ENCODE assay signal across 10 cellular contexts in the genomic region with DNA sequence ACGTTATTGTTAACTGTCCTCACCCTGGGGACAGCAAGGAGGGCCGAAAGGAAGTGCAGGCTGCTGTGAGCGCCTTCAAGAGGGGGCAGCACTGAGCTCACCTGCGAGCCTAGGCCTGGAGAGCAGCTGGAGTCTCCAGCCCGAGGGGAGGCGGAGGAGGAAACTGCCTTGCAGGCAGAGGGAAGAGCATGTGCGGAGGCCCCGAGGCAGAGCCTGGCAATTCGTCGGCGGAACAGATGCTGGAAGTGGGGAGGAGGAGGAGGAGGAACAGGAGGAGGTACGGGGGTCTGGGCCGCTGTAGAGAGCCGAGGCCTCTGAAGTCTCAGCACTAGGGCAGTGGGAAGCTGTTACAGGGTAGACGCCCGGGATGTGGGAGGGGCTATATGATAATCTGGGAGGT. TPM values are rescaled to one million over a fixed set of nuclear protein-coding genes. Genes with fewer than 3 reads are reported as not detected.
DNase-seq lines count a peak whose midpoint lies in the region; ATAC-seq, FAIRE-seq and TF ChIP-seq lines count a peak whose summit lies in the region.
"Had no signal": no experiment of that assay in that cellular context is flagged by ENCODE, and none has a peak within 500 bp of the region (broad histone marks: within the 10 kb centered on the region; RNA-seq: fewer than 3 reads in every experiment).

No MANE protein-coding gene starts in this region.

- H3K23ac ChIP-seq in H1 (ENCODE audit: insufficient read length) = no peak overlapping the region
- no peak overlapping the region for H3K23ac ChIP-seq in trophoblast cell (ENCODE audit: low read length)

- H4K8ac ChIP-seq in H1 (ENCODE audit: extremely low read depth, insufficient read depth, low read length) (0 out of 2 replicates have a peak overlapping the region, but pooled peaks have one; percentile 19), trophoblast cell (ENCODE audit: low read depth, low read length) (peak overlapping the region; percentile 24)

- peak overlapping the region; percentile 64 for H3K4me3 Mint-ChIP-seq in T-helper 2 cell treated with Interferon-gamma antibody and Interleukin-4, amounts not matched to agents 5 μg/mL and 100 μg/mL, for 36 hours

- H3K36me3 Mint-ChIP-seq in T-helper 2 cell treated with Interferon-gamma antibody and Interleukin-4, amounts not matched to agents 5 μg/mL and 100 μg/mL, for 36 hours (ENCODE audit: low read depth) = no peaks in the 10 kb centered on the region

- peak overlapping the region; percentile 43; the same call in 1 of the 2 replicates for H3K27ac ChIP-seq in H1 (ENCODE audit: low read depth, low read length)
- no peak overlapping the region for H3K27ac ChIP-seq in trophoblast cell (ENCODE audit: low read depth, low read length)

- POLR2A ChIA-PET in H1 (lab: Charles Lee; ENCODE audit: partially characterized antibody) = interaction anchor here (0.7 to 2.1 kb wide), 12 partner anchors 11 to 319 kb away, joined by 3 to 11 read pairs (median 4); a partner anchor contains a TSS

- H2BK120ac ChIP-seq in H1 (replicated peaks; ENCODE audit: low read depth, low read length) (peak overlapping the region; percentile 65), trophoblast cell (ENCODE audit: insufficient read depth, low read length, poor library complexity) (peak overlapping the region; percentile 16)

- H3K9ac ChIP-seq in H1 (replicated peaks in 1 of 4; ENCODE audit: extremely low read depth in 1 of 4, low read depth in 3 of 4, low read length in 3 of 4) (peak overlapping the region in 1 of 4 experiments; percentile 44; a peak in 2 of 7 replicates), trophoblast cell (ENCODE audit: low read length) (no peak overlapping the region)

- peak overlapping the region; percentile 35 for H3K27ac Mint-ChIP-seq in T-helper 2 cell treated with Interferon-gamma antibody and Interleukin-4, amounts not matched to agents 5 μg/mL and 100 μg/mL, for 36 hours

- H3K4me3 ChIP-seq in NB4 (ENCODE audit: low read depth, low read length) (no peak overlapping the region), H1 (ENCODE audit: extremely low read depth in 1 of 4, insufficient read depth in 2 of 4, low read depth in 3 of 4, low read length in 4 of 4) (peak overlapping the region in 2 of 4 experiments; percentile 19 to 41; a peak in 3 of 8 replicates), trophoblast cell (ENCODE audit: low read depth, low read length) (no peak overlapping the region)

- H3K4me1 ChIP-seq in H1 (replicated peaks in 1 of 4; ENCODE audit: control insufficient read depth in 3 of 4, insufficient read depth in 4 of 4, low read length in 3 of 4) (peaks cover 0 to 7% (median 4%) of the 10 kb centered on the region in 4 experiments; a peak in 5 of 7 replicates), trophoblast cell (ENCODE audit: control insufficient read depth in 1 of 2, insufficient read depth in 2 of 2, low read length in 2 of 2) (peaks cover 9 to 12% of the 10 kb centered on the region in 2 experiments)

- peaks cover 13% of the 10 kb centered on the region for H3K4me1 Mint-ChIP-seq in T-helper 2 cell treated with Interferon-gamma antibody and Interleukin-4, amounts not matched to agents 5 μg/mL and 100 μg/mL, for 36 hours (ENCODE audit: low read depth)

- H3K4me2 ChIP-seq in H1 (ENCODE audit: insufficient read depth in 1 of 2, low read depth in 2 of 2, low read length in 2 of 2) (peak overlapping the region; percentile 47 to 55; a peak in 3 of 4 replicates), trophoblast cell (ENCODE audit: low read length) (no peak overlapping the region)

- peak overlapping the region; percentile 34 for H4K5ac ChIP-seq in H1 (ENCODE audit: insufficient read length, low read depth, low read length)

- peak overlapping the region; percentile 95; the same call in 1 of the 2 replicates for H2BK12ac ChIP-seq in H1 (ENCODE audit: low read depth, low read length)
- peak overlapping the region; percentile 78 for H2BK12ac ChIP-seq in trophoblast cell (ENCODE audit: low read length)

- peaks cover 11% of the 10 kb centered on the region for H3K27me3 Mint-ChIP-seq in T-helper 2 cell treated with Interferon-gamma antibody and Interleukin-4, amounts not matched to agents 5 μg/mL and 100 μg/mL, for 36 hours (ENCODE audit: low read depth)

- TF ChIP-seq EP300 in H1 (IDR thresholded peaks at IDR 0.05; ENCODE audit: borderline replicate concordance in 1 of 2, low read depth in 2 of 2, low read length in 2 of 2) = no peak

- peaks cover 5% of the 10 kb centered on the region; the same call in 1 of the 2 replicates for H3K23me2 ChIP-seq in H1 (ENCODE audit: low read depth, low read length)

- TF ChIP-seq RAD21 in H1 (IDR thresholded peaks at IDR 0.05 in 1 of 2, conservative IDR thresholded peaks at IDR 0.05 in 1 of 2; ENCODE audit: low read depth in 2 of 2, low read length in 2 of 2) = peak; percentile 43 to 52

- H3K56ac ChIP-seq in H1 (replicated peaks; ENCODE audit: insufficient read length, low read depth, low read length) = no peak overlapping the region

- H2AFZ ChIP-seq in H1 (ENCODE audit: low read length) (0 out of 2 replicates have a peak overlapping the region, but pooled peaks have one; percentile 28), trophoblast cell (ENCODE audit: insufficient read depth, low read length, poor library complexity) (peak overlapping the region; percentile 52)

- H4K12ac ChIP-seq in trophoblast cell (ENCODE audit: low read depth, low read length) = peak overlapping the region; percentile 58

- no peaks in the 10 kb centered on the region for H3K9me3 ChIP-seq in H1 (ENCODE audit: insufficient read depth in 2 of 2, low read depth in 1 of 2, low read length in 1 of 2)
- no peaks in the 10 kb centered on the region for H3K9me3 ChIP-seq in trophoblast cell (ENCODE audit: insufficient read depth, low read depth, low read length)
- H3K9me3 ChIP-seq: left ventricle myocardium inferior, prostate gland had no signal

- 31% methylated on average over 16 of the region's 16 CpGs; no CpG with 5 or more reads in 1 of the 2 experiments for WGBS in H1 (ENCODE audit: extremely low coverage in 1 of 2, insufficient coverage in 1 of 2, insufficient read length in 1 of 2, insufficient replicate concordance in 2 of 2, low coverage in 1 of 2, low lambda C conversion rate in 2 of 2, missing lambda C conversion rate in 1 of 2), 2 experiments
- no CpG with 5 or more reads among the region's 16 CpGs for WGBS in trophoblast cell (ENCODE audit: extremely low coverage, insufficient coverage, insufficient read length)

- TF ChIP-seq POLR2A in NB4 (IDR thresholded peaks at IDR 0.05; ENCODE audit: extremely low read depth, insufficient read length) (no peak), H1 (IDR thresholded peaks at IDR 0.05; ENCODE audit: control extremely low read depth in 1 of 2, low read depth in 2 of 2, low read length in 2 of 2) (peak; percentile 16 to 46; a peak in 2 of 3 replicates)

- TF ChIP-seq CTCF in NB4 (IDR thresholded peaks at IDR 0.05; ENCODE audit: low read depth, low read length) = peak; percentile 25
- peak; percentile 67 to 89 (median 78) for TF ChIP-seq CTCF in H1 (IDR thresholded peaks at IDR 0.05; ENCODE audit: control extremely low read depth in 1 of 3, insufficient read depth in 1 of 3, low read depth in 1 of 3, low read length in 3 of 3)

- H3K79me2 ChIP-seq in H1 (ENCODE audit: control insufficient read depth in 1 of 2, insufficient read depth in 2 of 2, low read length in 2 of 2) (no peaks in the 10 kb centered on the region), trophoblast cell (ENCODE audit: control insufficient read depth, insufficient read depth, low read length, poor library complexity) (no peaks in the 10 kb centered on the region)

- H3K18ac ChIP-seq in H1 (ENCODE audit: extremely low read depth, low read length) = peak overlapping the region; percentile 95
- H3K18ac ChIP-seq in trophoblast cell (ENCODE audit: low read length) = peak overlapping the region; percentile 52

- H2BK15ac ChIP-seq in H1 (ENCODE audit: low read length) = no peak overlapping the region

- FAIRE-seq in H1 (lab: Jason Lieb, UNC) = no peak

- CTCF ChIA-PET in H1 (lab: Charles Lee; ENCODE audit: partially characterized antibody) = interaction anchor here (0.6 to 4.1 kb wide), 47 partner anchors 9 to 524 kb away, joined by 3 to 48 read pairs (median 4); no protein-coding TSS in a partner anchor

- H3K9me3 Mint-ChIP-seq in T-helper 2 cell treated with Interferon-gamma antibody and Interleukin-4, amounts not matched to agents 5 μg/mL and 100 μg/mL, for 36 hours = no peaks in the 10 kb centered on the region

- peak overlapping the region; percentile 96 for H4K91ac ChIP-seq in H1 (replicated peaks; ENCODE audit: insufficient read length, low read length)
- H4K91ac ChIP-seq in trophoblast cell (ENCODE audit: low read depth, low read length) = peak overlapping the region; percentile 50

- H3K79me1 ChIP-seq in H1 (ENCODE audit: low read depth, low read length) (no peaks in the 10 kb centered on the region), trophoblast cell (ENCODE audit: low read length) (peaks cover 11% of the 10 kb centered on the region)

- H3K27me3 ChIP-seq in H1 (replicated peaks in 1 of 4; ENCODE audit: control insufficient read depth in 3 of 4, extremely low read depth in 1 of 4, insufficient read depth in 3 of 4, low read length in 3 of 4) = no peaks in the 10 kb centered on the region
- no peaks in the 10 kb centered on the region for H3K27me3 ChIP-seq in trophoblast cell (ENCODE audit: insufficient read depth, low read length)

- H4K20me1 ChIP-seq in H1 (replicated peaks in 1 of 2; ENCODE audit: control insufficient read depth in 1 of 2, insufficient read depth in 2 of 2, low read length in 2 of 2) = peaks cover 0 to 3% of the 10 kb centered on the region in 2 experiments

- H3K4ac ChIP-seq in H1 (replicated peaks; ENCODE audit: insufficient read length, low read depth, low read length) = no peak overlapping the region
- no peak overlapping the region for H3K4ac ChIP-seq in trophoblast cell (ENCODE audit: low read depth, low read length)

- H2BK20ac ChIP-seq in H1 (ENCODE audit: low read length) = peak overlapping the region; percentile 72; the same call in 1 of the 2 replicates

- no peak for ATAC-seq in GM21528 (IDR thresholded peaks at IDR 0.05; ENCODE audit: low FRiP score, unreplicated experiment)

- H2AK5ac ChIP-seq in H1 (ENCODE audit: low read depth, low read length) = peak overlapping the region; percentile 59; the same call in 1 of the 2 replicates
- H2AK5ac ChIP-seq in trophoblast cell (ENCODE audit: low read length) = peak overlapping the region; percentile 27

- DNase-seq in T-helper 2 cell treated with Interferon-gamma antibody and Interleukin-4, amounts not matched to agents 5 μg/mL and 100 μg/mL, for 36 hours (ENCODE audit: low spot score) = no peak
- DNase-seq in T-helper 2 cell (no peak), NB4 (ENCODE audit: low read depth) (peak; percentile 55), H1 (ENCODE audit: low read depth in 1 of 2, low spot score in 2 of 2) (peak; percentile 88), trophoblast cell (peak in 1 of 2 donors; percentile 49), epidermal melanocyte (ENCODE audit: insufficient read length, low spot score) (no peak)
- DNase-seq in effector CD8-positive, alpha-beta T cell (lab: John Stamatoyannopoulos, UW) = no peak
- DNase-seq: left ventricle myocardium inferior had no signal

- H2BK5ac ChIP-seq in H1 (ENCODE audit: low read depth, low read length) (peak overlapping the region; percentile 88), trophoblast cell (ENCODE audit: low read depth, low read length, poor library complexity) (no peak overlapping the region)

- H3K36me3 ChIP-seq in H1 (ENCODE audit: control insufficient read depth in 2 of 4, insufficient read depth in 4 of 4, low read length in 3 of 4) = no peaks in the 10 kb centered on the region
- no peaks in the 10 kb centered on the region for H3K36me3 ChIP-seq in trophoblast cell (ENCODE audit: control insufficient read depth in 1 of 2, insufficient read depth in 2 of 2, low read length in 2 of 2)
- H3K36me3 ChIP-seq: left ventricle myocardium inferior, prostate gland had no signal

- H3K14ac ChIP-seq in H1 (ENCODE audit: insufficient read length) (no peak overlapping the region), trophoblast cell (ENCODE audit: low read length) (peak overlapping the region; percentile 31)

RNA-seq across cellular contexts. Expression of a gene that starts 49.6 kb away (rescaled TPM):
- 5.6 and 6.9 TPM in 2 replicates for total RNA-seq in H1 (2021; fragmentation: NEBNext Ultra II Directional; extraction: Animal tissue kit (Norgen Biotek cat#: 25700))
- polyA plus RNA-seq in H1 (2011; rRNA removed) = 6.1 and 7.5 TPM in 2 replicates
- 8.9 TPM for polyA plus RNA-seq in H1 (2011; cell fraction: cytosol; rRNA removed)
- 20.7 TPM for polyA plus RNA-seq in H1 (2011; cell fraction: nucleus; rRNA removed)
- 4.6 to 7.2 TPM (median 5.9 TPM) in 4 replicates for polyA plus RNA-seq in H1 (2012, experiment 1 of 2)
- 0.89 TPM for polyA plus RNA-seq in H1 (2012, experiment 2 of 2)
- 2.1 TPM for polyA plus RNA-seq in H1 (2013, experiment 1 of 2)
- polyA plus RNA-seq in H1 (2013, experiment 2 of 2) = 1.8 TPM
- polyA minus RNA-seq in H1 (2011; rRNA and poly(A)+ RNA removed) = 19.9 and 20.7 TPM in 2 replicates
- polyA minus RNA-seq in H1 (2011; cell fraction: cytosol; rRNA and poly(A)+ RNA removed) = 9.5 TPM
- polyA minus RNA-seq in H1 (2011; cell fraction: nucleus; rRNA and poly(A)+ RNA removed) = 28.3 TPM
- 0.68 and 0.85 TPM in 2 replicates for polyA plus RNA-seq in trophoblast cell (2013)

Comparison
In these comparisons a context has a peak if more than half of its experiments do, and no peak if none do; other contexts are left out.
1. DNase-seq: peak in NB4 (single experiment) and H1 (2 of 2); none in T-helper 2 cell treated with Interferon-gamma antibody and Interleukin-4, amounts not matched to agents 5 μg/mL and 100 μg/mL, for 36 hours (single experiment), T-helper 2 cell (0 of 5), epidermal melanocyte (single experiment) and effector CD8-positive, alpha-beta T cell (single experiment).